In genomic region chr10:15167411-15168295, GRCh38 we compare ENCODE assay signal across 8 cellular contexts. TPM values are rescaled to one million over a fixed set of nuclear protein-coding genes. Genes with fewer than 3 reads are reported as not detected.
DNase-seq lines count a peak whose midpoint lies in the region; ATAC-seq and TF ChIP-seq lines count a peak whose summit lies in the region.

No MANE protein-coding gene starts in this region.

- H3K9me3 ChIP-seq in spleen = no peaks in the 10 kb centered on the region

- H3K36me3 ChIP-seq in GM06990 (ENCODE audit: control insufficient read depth, insufficient read depth, low read length) (no peaks in the 10 kb centered on the region), spleen (no peaks in the 10 kb centered on the region)

- peak; percentile 45 for ATAC-seq in GM21619 (IDR thresholded peaks at IDR 0.05; ENCODE audit: unreplicated experiment)

- peak; percentile 46 for TF ChIP-seq CTCF in GM06990 (IDR thresholded peaks at IDR 0.05; ENCODE audit: insufficient read depth, low read length, poor library complexity, severe bottlenecking)
- peak; percentile 12 to 71 (median 45) for TF ChIP-seq CTCF in spleen (IDR thresholded peaks at IDR 0.05 in 8 of 11, conservative IDR thresholded peaks at IDR 0.05 in 3 of 11)

- intact Hi-C loops in spleen (cut with DNase I; ENCODE audit: low total_unique reads) = no loop called here

- no peak for TF ChIP-seq POLR2A in spleen (IDR thresholded peaks at IDR 0.05)

- H3K27ac ChIP-seq in caudate nucleus (ENCODE audit: low read depth, low read length) (no peak overlapping the region), spleen (peak overlapping the region; percentile 85 to 93 (median 90))

- peak overlapping the region; percentile 89 for H3K4me3 ChIP-seq in GM06990 (replicated peaks; ENCODE audit: low read depth, low read length)
- peak overlapping the region; percentile 56 to 98 (median 90) for H3K4me3 ChIP-seq in spleen

- WGBS in spleen, 5 donors = 4 to 10% (median 4%) methylated on average over 17 to 55 of the region's 55 CpGs

- peak; percentile 71 for DNase-seq in GM06990 (ENCODE audit: extremely low read depth, insufficient read length)
- peak; percentile 71 for DNase-seq in HuH-7 (ENCODE audit: low spot score)
- DNase-seq in UCSD-AML1 (lab: John Stamatoyannopoulos, UW; ENCODE audit: unreplicated experiment) = peak; percentile 45
- DNase-seq in caudate nucleus (lab: John Stamatoyannopoulos, UW) = peak in 41 of 61 donors; percentile 6 to 78 (median 37)
- DNase-seq in islet precursor cell = peak; percentile 88
- no peak for DNase-seq in spleen
- DNase-seq in NCI-H1694 treated with DMSO at 0.1 percent for 48 hours (lab: John Stamatoyannopoulos, UW) = no peak

- H3K4me1 ChIP-seq in spleen = peaks cover 27 to 64% (median 50%) of the 10 kb centered on the region in 6 donors

- no peaks in the 10 kb centered on the region for H3K27me3 ChIP-seq in GM06990 (replicated peaks; ENCODE audit: control insufficient read depth, insufficient read depth, low read length)
- peaks cover 0 to 9% (median 0%) of the 10 kb centered on the region in 7 donors for H3K27me3 ChIP-seq in spleen (replicated peaks in 1 of 7)

RNA-seq across cellular contexts. Expression of gene NMT2, which starts 0.8 kb away (rescaled TPM):
- 10 to 100 TPM; 11.3 to 19.2 (median 14.6) TPM for total RNA-seq in spleen
- polyA plus RNA-seq in spleen = 10 to 100 TPM in 1 of 3 donors, 1 to 10 TPM in 2; 4.3 to 10.2 (median 6.0) TPM

Comparison
In these comparisons a context has a peak if more than half of its experiments do, and no peak if none do; other contexts are left out.
1. DNase-seq: peak in GM06990 (single experiment), HuH-7 (single experiment), UCSD-AML1 (single experiment), caudate nucleus (41 of 61) and islet precursor cell (single experiment); none in spleen (single experiment) and NCI-H1694 treated with DMSO at 0.1 percent for 48 hours (single experiment).